In the genomic region with DNA sequence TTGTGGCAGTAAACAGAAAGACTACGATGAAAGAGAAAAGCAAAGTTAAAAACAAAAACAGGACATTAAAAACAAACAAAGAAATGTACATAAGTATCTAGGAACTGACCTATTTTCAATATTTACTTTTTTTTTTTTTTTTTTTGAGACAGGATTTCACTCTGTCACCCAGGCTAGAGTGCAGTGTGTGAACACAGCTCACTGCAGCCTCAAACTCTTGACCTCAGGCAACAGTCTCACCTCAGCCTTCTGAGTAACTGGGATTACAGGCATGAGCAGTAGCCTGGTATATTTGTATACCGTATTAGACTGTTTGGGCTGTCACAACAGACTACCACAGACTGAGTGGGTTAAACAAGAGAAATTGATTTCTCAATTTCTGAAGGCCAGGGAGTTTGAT, we compare ENCODE assay signal across 10 cellular contexts.
"Had no signal": no experiment of that assay in that cellular context is flagged by ENCODE, and none has a peak within 500 bp of the region (broad histone marks: within the 10 kb centered on the region; RNA-seq: fewer than 3 reads in every experiment).

No MANE protein-coding gene starts in this region.

- H2AFZ ChIP-seq: GM23248 had no signal

- H3K36me3 ChIP-seq: HAP-1 had no signal

- H3K4me3 ChIP-seq: GM23248, HAP-1, K562 had no signal

- H3K27ac ChIP-seq: GM23248, HL-60 had no signal

- H3K4me3 Mint-ChIP-seq: HFFc6 had no signal

- DNase-seq: GM23248, GOT3, H7, HFFc6, IMR-90, KG1 had no signal

- H3K9ac ChIP-seq: GM23248 had no signal

- H3K9me3 ChIP-seq: HAP-1 had no signal

- H3K27ac Mint-ChIP-seq: HFFc6 had no signal

- ATAC-seq: HCT116, K562 had no signal
